1 cellular context compared by ENCODE assay signal in the genomic region with DNA sequence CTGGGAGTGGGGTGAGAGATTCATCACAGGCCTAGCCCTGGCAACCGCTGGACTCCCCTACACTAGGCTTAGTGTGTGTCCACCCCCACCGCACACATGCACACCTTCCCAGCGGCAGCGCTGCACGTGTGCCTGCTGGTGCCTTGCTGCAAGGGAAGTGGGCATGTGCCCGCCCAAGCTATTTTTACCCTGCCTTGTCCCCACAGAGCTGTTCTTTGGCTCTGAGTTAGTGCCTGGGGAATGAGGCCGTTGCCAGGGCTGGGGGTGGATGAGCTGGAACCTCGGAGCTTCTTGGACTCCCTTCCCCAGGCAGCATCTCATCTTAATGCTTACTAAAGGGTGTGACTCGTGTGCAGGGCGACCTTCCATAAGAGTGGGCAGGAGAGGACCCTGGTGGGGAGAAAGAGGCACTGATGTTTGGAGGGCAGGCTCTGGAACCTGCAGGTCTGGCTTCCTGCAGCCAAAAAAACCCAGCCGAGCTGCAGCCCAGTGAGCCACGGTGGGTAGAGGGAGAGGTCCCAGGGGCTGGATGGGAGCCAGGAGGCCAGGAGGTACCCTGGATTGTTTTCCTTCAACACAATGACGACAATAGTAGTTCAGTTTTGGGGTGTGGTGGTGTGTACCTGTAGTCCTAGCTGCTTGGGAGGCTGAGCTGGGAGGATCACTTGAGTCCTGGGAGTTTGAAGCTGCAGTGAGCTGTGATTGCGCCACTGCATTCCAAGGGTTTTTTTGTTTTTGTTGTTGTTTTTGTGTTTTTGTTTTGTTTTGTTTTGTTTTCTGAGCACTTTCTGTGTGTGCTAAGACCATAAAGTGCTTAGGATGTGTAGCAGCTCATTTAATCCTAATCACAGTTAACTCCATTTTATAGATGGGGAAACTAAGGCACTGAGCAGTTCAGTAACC.
TF ChIP-seq lines count a peak whose summit lies in the region.

No MANE protein-coding gene starts in this region.

TF ChIP-seq in IMR-90, 13 proteins besides CTCF, POLR2A, EP300 and RAD21:
- TF ChIP-seq BHLHE40 (IDR thresholded peaks at IDR 0.05; ENCODE audit: low read depth, low read length), result no peak
- TF ChIP-seq ELK1 (IDR thresholded peaks at IDR 0.05; ENCODE audit: borderline replicate concordance, low read depth, low read length), result no peak
- TF ChIP-seq, protein P1, sequence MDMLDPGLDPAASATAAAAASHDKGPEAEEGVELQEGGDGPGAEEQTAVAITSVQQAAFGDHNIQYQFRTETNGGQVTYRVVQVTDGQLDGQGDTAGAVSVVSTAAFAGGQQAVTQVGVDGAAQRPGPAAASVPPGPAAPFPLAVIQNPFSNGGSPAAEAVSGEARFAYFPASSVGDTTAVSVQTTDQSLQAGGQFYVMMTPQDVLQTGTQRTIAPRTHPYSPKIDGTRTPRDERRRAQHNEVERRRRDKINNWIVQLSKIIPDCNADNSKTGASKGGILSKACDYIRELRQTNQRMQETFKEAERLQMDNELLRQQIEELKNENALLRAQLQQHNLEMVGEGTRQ (IDR thresholded peaks at IDR 0.05; ENCODE audit: low read depth, low read length), result no peak
- peak; percentile 59; the same call in 1 of the 2 replicates for TF ChIP-seq CEBPB (IDR thresholded peaks at IDR 0.05; ENCODE audit: low read depth, low read length)
- TF ChIP-seq SMC3 (IDR thresholded peaks at IDR 0.05; ENCODE audit: low read depth, low read length), result peak; percentile 16; the same call in 1 of the 2 replicates
- no peak for TF ChIP-seq FOS (IDR thresholded peaks at IDR 0.05; ENCODE audit: low read depth, low read length)
- no peak for TF ChIP-seq RCOR1 (IDR thresholded peaks at IDR 0.05; ENCODE audit: insufficient replicate concordance, low read length)
- no peak for TF ChIP-seq RFX5 (IDR thresholded peaks at IDR 0.05; ENCODE audit: low read depth, low read length)
- no peak for TF ChIP-seq MXI1 (IDR thresholded peaks at IDR 0.05; ENCODE audit: borderline replicate concordance, low read depth, low read length)
